1 cellular context compared by ENCODE assay signal in genomic region chr1:27878787-27879335, GRCh38.
TF ChIP-seq lines count a peak whose summit lies in the region.

No MANE protein-coding gene starts in this region.

TF ChIP-seq in K562, 482 proteins besides CTCF, POLR2A, EP300 and RAD21:
- no peak for TF ChIP-seq PYGO2 (tag; IDR thresholded peaks at IDR 0.05)
- no peak for TF ChIP-seq SIN3B (IDR thresholded peaks at IDR 0.05; ENCODE audit: low read depth)
- TF ChIP-seq RBFOX2 (IDR thresholded peaks at IDR 0.05; ENCODE audit: low read depth, low read length), result no peak
- no peak for TF ChIP-seq ATF7 (IDR thresholded peaks at IDR 0.05)
- no peak for TF ChIP-seq ZFP30 (CRISPR knock-in tag; IDR thresholded peaks at IDR 0.05; ENCODE audit: borderline replicate concordance)
- no peak for TF ChIP-seq POLR2G (IDR thresholded peaks at IDR 0.05; ENCODE audit: low read depth, low read length)
- TF ChIP-seq ZBTB11 (CRISPR knock-in tag; IDR thresholded peaks at IDR 0.05), result no peak
- no peak for TF ChIP-seq NONO (IDR thresholded peaks at IDR 0.05; ENCODE audit: low read depth in 2 of 2, low read length in 1 of 2)
- TF ChIP-seq, protein P1, sequence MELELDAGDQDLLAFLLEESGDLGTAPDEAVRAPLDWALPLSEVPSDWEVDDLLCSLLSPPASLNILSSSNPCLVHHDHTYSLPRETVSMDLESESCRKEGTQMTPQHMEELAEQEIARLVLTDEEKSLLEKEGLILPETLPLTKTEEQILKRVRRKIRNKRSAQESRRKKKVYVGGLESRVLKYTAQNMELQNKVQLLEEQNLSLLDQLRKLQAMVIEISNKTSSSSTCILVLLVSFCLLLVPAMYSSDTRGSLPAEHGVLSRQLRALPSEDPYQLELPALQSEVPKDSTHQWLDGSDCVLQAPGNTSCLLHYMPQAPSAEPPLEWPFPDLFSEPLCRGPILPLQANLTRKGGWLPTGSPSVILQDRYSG (tag; conservative IDR thresholded peaks at IDR 0.05; ENCODE audit: low read depth), result no peak
- no peak for TF ChIP-seq POLR2AphosphoS5 (IDR thresholded peaks at IDR 0.05; ENCODE audit: control insufficient read depth, insufficient read depth, low read depth, low read length)
- no peak for TF ChIP-seq KLF16 (IDR thresholded peaks at IDR 0.05)
- TF ChIP-seq STAT5B (CRISPR knock-in tag; IDR thresholded peaks at IDR 0.05), result no peak
- TF ChIP-seq ZNF655 (CRISPR knock-in tag; IDR thresholded peaks at IDR 0.05), result no peak
- TF ChIP-seq ZNF699 (CRISPR knock-in tag; IDR thresholded peaks at IDR 0.05; ENCODE audit: insufficient replicate concordance), result no peak
- TF ChIP-seq ELF4 (CRISPR knock-in tag; IDR thresholded peaks at IDR 0.05), result no peak
- TF ChIP-seq ZNF830 (CRISPR knock-in tag; IDR thresholded peaks at IDR 0.05), result no peak
- TF ChIP-seq MECOM (CRISPR knock-in tag; IDR thresholded peaks at IDR 0.05), result no peak
